8 cellular contexts compared by ENCODE assay signal in genomic region chr5:137563646-137564474, GRCh38.
DNase-seq lines count a peak whose midpoint lies in the region; ATAC-seq and TF ChIP-seq lines count a peak whose summit lies in the region.

No MANE protein-coding gene starts in this region.

- H3K4me2 ChIP-seq in osteoblast (ENCODE audit: insufficient read depth, low read length): peak overlapping the region; percentile 65

- peaks cover 62% of the 10 kb centered on the region for H3K4me1 ChIP-seq in osteoblast (ENCODE audit: insufficient read depth, low read length)

- no peaks in the 10 kb centered on the region for H3K9me3 ChIP-seq in osteoblast (ENCODE audit: low read depth, low read length)

- no peak for TF ChIP-seq CTCF in choroid plexus epithelial cell (conservative IDR thresholded peaks at IDR 0.05; ENCODE audit: low read depth, low read length)
- TF ChIP-seq CTCF in osteoblast (IDR thresholded peaks at IDR 0.05; ENCODE audit: extremely low read depth, low read depth, low read length): no peak
- TF ChIP-seq CTCF in GM20000 (IDR thresholded peaks at IDR 0.05; ENCODE audit: extremely low read depth, missing control alignments): no peak

- no peaks in the 10 kb centered on the region for H4K20me1 ChIP-seq in osteoblast (ENCODE audit: insufficient read depth, low read length)

- no peak overlapping the region for H2AFZ ChIP-seq in osteoblast (ENCODE audit: low read length)

- no peaks in the 10 kb centered on the region for H3K36me3 ChIP-seq in osteoblast (ENCODE audit: insufficient read depth, low read length)

- H3K79me2 ChIP-seq in osteoblast (ENCODE audit: insufficient read depth, low read length): no peaks in the 10 kb centered on the region

- ATAC-seq in HG02678 (IDR thresholded peaks at IDR 0.05; ENCODE audit: unreplicated experiment): no peak

- H3K27ac ChIP-seq in osteoblast (ENCODE audit: low read depth, low read length): peak overlapping the region; percentile 94

- DNase-seq in GM04503 (ENCODE audit: low read depth) (peak; percentile 97), NCI-H69 (lab: John Stamatoyannopoulos, UW) (peak; percentile 93), choroid plexus epithelial cell (ENCODE audit: low read depth) (peak; percentile 85), osteoblast (ENCODE audit: insufficient read length, low spot score, missing footprints) (no peak), GM20000 (ENCODE audit: low spot score) (no peak), NCI-H2107 treated with DMSO at 0.1 percent for 48 hours (lab: John Stamatoyannopoulos, UW; ENCODE audit: unreplicated experiment) (no peak), HT-29 (ENCODE audit: low spot score) (no peak)

- no peak overlapping the region for H3K4me3 ChIP-seq in choroid plexus epithelial cell (ENCODE audit: low read depth, low read length)
- H3K4me3 ChIP-seq in osteoblast (ENCODE audit: insufficient read depth, low read length): peak overlapping the region; percentile 8

- H3K27me3 ChIP-seq in osteoblast (ENCODE audit: insufficient read depth, low read length): no peaks in the 10 kb centered on the region

Comparison
In these comparisons a context has a peak if more than half of its experiments do, and no peak if none do; other contexts are left out.
1. DNase-seq: peak in GM04503 (single experiment), NCI-H69 (single experiment) and choroid plexus epithelial cell (single experiment); none in osteoblast (single experiment), GM20000 (single experiment), NCI-H2107 treated with DMSO at 0.1 percent for 48 hours (single experiment) and HT-29 (single experiment).